ENCODE assay signal across 8 cellular contexts in the genomic region with DNA sequence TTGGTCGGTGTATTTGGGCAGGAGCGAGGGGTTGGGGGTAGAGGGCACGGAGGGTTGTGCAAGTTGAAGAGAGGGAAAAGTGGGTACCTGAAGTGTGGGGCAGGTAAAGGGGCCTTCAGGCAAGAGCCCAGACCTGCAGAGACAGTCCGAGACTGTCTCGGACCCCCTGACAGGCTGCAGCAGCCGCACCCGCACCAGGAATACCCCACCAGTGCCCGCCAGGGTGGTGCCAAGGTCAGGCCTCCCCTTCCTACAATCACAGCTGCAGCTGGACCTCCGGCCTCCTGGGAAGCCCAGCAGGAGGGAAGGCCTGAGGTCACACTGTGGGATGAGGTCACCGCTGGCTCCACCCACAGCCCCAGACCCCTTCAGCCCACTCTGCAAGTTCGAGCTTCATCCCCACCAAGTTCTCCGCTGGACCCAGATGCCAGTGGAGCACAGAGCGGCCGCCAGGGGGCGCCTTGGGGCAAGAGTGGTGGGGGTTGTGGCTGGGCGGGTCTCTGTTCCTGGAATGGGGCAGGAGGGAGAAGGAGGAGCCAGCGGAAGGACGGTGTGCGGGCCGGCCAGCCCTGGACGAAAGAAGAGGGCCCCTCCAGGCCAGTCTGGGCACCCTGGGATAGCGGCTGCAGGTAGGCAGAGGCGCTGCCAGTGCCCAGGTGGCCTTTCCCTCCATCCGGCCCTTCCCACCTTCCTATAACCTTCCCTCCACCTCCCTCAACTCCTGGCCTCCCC. TPM values are rescaled to one million over a fixed set of nuclear protein-coding genes. Genes with fewer than 3 reads are reported as not detected.
DNase-seq lines count a peak whose midpoint lies in the region; ATAC-seq and TF ChIP-seq lines count a peak whose summit lies in the region.

HSD3B7 (plus strand) TSS at position 539 of the 732 bp plus-strand sequence. CDS start 452 bp downstream, outside the sequence.

- H3K4me1 ChIP-seq in NT2/D1 (ENCODE audit: insufficient read depth, insufficient read length), result peaks cover 18% of the 10 kb centered on the region
- H3K4me1 ChIP-seq in mucosa of descending colon (ENCODE audit: low read depth), result peaks cover 4% of the 10 kb centered on the region

- H3K9me3 ChIP-seq in NT2/D1 (ENCODE audit: insufficient read depth, low read length) (no peaks in the 10 kb centered on the region), mucosa of descending colon (no peaks in the 10 kb centered on the region)

- ATAC-seq in HG03432 (IDR thresholded peaks at IDR 0.05; ENCODE audit: unreplicated experiment) (peak; percentile 55), mucosa of descending colon (peak; percentile 96), GM21723 (IDR thresholded peaks at IDR 0.05; ENCODE audit: unreplicated experiment) (no peak)

- H3K9ac ChIP-seq in NT2/D1 (ENCODE audit: insufficient read length, low read depth), result peak within 1 kb of the TSS; percentile 81

- TF ChIP-seq CTCF in epithelial cell of esophagus (IDR thresholded peaks at IDR 0.05; ENCODE audit: insufficient read depth, low read depth, low read length, missing control alignments), result peak; percentile 87
- peak; percentile 91 for TF ChIP-seq CTCF in mucosa of descending colon (IDR thresholded peaks at IDR 0.05)

- intact Hi-C loops in mucosa of descending colon (cut with DNase I, micrococcal nuclease), result loop anchor here (5.0 to 10.0 kb wide), 6 partner anchors 50 to 880 kb away; partner anchors contain the start of genes ZNF843 (in 2 of the 2), STX4 (in 1 of the 2), ZNF646 (in 1 of the 2) and ZNF668 (in 1 of the 2)

- H3K36me3 ChIP-seq in NT2/D1 (ENCODE audit: insufficient read depth, insufficient read length, low read length) (peaks cover 82% of the 10 kb centered on the region), mucosa of descending colon (ENCODE audit: low read depth) (no peaks in the 10 kb centered on the region)

- H3K27me3 ChIP-seq in NT2/D1 (ENCODE audit: insufficient read depth, insufficient read length), result no peaks in the 10 kb centered on the region

- H3K4me3 ChIP-seq in NT2/D1 (ENCODE audit: insufficient read length, low read depth), result peak within 1 kb of the TSS; percentile 18
- peak within 1 kb of the TSS; percentile 51 for H3K4me3 ChIP-seq in epithelial cell of esophagus (ENCODE audit: low read length)
- no peak within 1 kb of the TSS for H3K4me3 ChIP-seq in mucosa of descending colon

- peak; percentile 66 for DNase-seq in DMS153 treated with DMSO at 0.1 percent for 48 hours (lab: John Stamatoyannopoulos, UW; ENCODE audit: unreplicated experiment)
- DNase-seq in NT2/D1 (ENCODE audit: low read depth, low spot score), result peak; percentile 75
- peak; percentile 44 for DNase-seq in activated CD8-positive, alpha-beta memory T cell treated with anti-CD3 and anti-CD28 coated beads, Interleukin-2, amount 50 U/mL, for 24 hours (ENCODE audit: extremely low read depth)
- peak; percentile 78 for DNase-seq in epithelial cell of esophagus (ENCODE audit: low read depth)
- peak; percentile 91 to 95 (median 94) for DNase-seq in mucosa of descending colon
- DNase-seq in stimulated activated CD8-positive, alpha-beta memory T cell treated with anti-CD3 and anti-CD28 coated beads, Interleukin-2, amount 100 ng/mL, for 1 hour (ENCODE audit: low read depth in 2 of 2), result peak; percentile 58 to 66

RNA-seq across cellular contexts. Expression of gene HSD3B7, which starts in this region (rescaled TPM):
- total RNA-seq in mucosa of descending colon, result 10 to 100 TPM; 16.5 to 27.7 (median 23.2) TPM

Comparison
In these comparisons a context has a peak if more than half of its experiments do, and no peak if none do; other contexts are left out.
1. DNase-seq: peak in every context shown above with its lines; median percentile 94 in mucosa of descending colon; 78 in epithelial cell of esophagus; 75 in NT2/D1; 66 in DMS153 treated with DMSO at 0.1 percent for 48 hours; 62 in stimulated activated CD8-positive, alpha-beta memory T cell treated with anti-CD3 and anti-CD28 coated beads, Interleukin-2, amount 100 ng/mL, for 1 hour; 44 in activated CD8-positive, alpha-beta memory T cell treated with anti-CD3 and anti-CD28 coated beads, Interleukin-2, amount 50 U/mL, for 24 hours.